ENCODE assay signal across 2 cellular contexts in genomic region chr14:21528381-21529348, GRCh38.
TF ChIP-seq lines count a peak whose summit lies in the region.

No MANE protein-coding gene starts in this region.

TF ChIP-seq in IMR-90, 13 proteins besides CTCF, POLR2A, EP300 and RAD21:
- TF ChIP-seq RCOR1 (IDR thresholded peaks at IDR 0.05; ENCODE audit: insufficient replicate concordance, low read length), result no peak
- no peak for TF ChIP-seq ELK1 (IDR thresholded peaks at IDR 0.05; ENCODE audit: borderline replicate concordance, low read depth, low read length)
- TF ChIP-seq NFE2L2 (IDR thresholded peaks at IDR 0.05; ENCODE audit: low read depth, low read length), result no peak
- no peak for TF ChIP-seq MXI1 (IDR thresholded peaks at IDR 0.05; ENCODE audit: borderline replicate concordance, low read depth, low read length)
- no peak for TF ChIP-seq CEBPB (IDR thresholded peaks at IDR 0.05; ENCODE audit: low read depth, low read length)
- no peak for TF ChIP-seq MAFK (IDR thresholded peaks at IDR 0.05; ENCODE audit: low read depth, low read length)
- TF ChIP-seq MAZ (IDR thresholded peaks at IDR 0.05; ENCODE audit: borderline replicate concordance, low read depth, low read length), result no peak
- TF ChIP-seq CHD1 (IDR thresholded peaks at IDR 0.05; ENCODE audit: low read depth, low read length), result no peak
- no peak for TF ChIP-seq RFX5 (IDR thresholded peaks at IDR 0.05; ENCODE audit: low read depth, low read length)
- TF ChIP-seq USF2 (IDR thresholded peaks at IDR 0.05; ENCODE audit: low read depth, low read length), result no peak
- TF ChIP-seq SMC3 (IDR thresholded peaks at IDR 0.05; ENCODE audit: low read depth, low read length), result no peak

TF ChIP-seq in K562, 482 proteins besides CTCF, POLR2A, EP300 and RAD21 (continues in another document):
- TF ChIP-seq, protein P1, sequence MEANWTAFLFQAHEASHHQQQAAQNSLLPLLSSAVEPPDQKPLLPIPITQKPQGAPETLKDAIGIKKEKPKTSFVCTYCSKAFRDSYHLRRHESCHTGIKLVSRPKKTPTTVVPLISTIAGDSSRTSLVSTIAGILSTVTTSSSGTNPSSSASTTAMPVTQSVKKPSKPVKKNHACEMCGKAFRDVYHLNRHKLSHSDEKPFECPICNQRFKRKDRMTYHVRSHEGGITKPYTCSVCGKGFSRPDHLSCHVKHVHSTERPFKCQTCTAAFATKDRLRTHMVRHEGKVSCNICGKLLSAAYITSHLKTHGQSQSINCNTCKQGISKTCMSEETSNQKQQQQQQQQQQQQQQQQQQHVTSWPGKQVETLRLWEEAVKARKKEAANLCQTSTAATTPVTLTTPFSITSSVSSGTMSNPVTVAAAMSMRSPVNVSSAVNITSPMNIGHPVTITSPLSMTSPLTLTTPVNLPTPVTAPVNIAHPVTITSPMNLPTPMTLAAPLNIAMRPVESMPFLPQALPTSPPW (CRISPR knock-in tag; IDR thresholded peaks at IDR 0.05), result peak; percentile 69
- TF ChIP-seq ARHGAP35 (IDR thresholded peaks at IDR 0.05; ENCODE audit: partially characterized antibody), result no peak
- peak; percentile 39; the same call in 1 of the 2 replicates for TF ChIP-seq ZNF316 (IDR thresholded peaks at IDR 0.05)
- no peak for TF ChIP-seq KLF13 (tag; IDR thresholded peaks at IDR 0.05; ENCODE audit: borderline replicate concordance, low read depth)
- peak; percentile 77 for TF ChIP-seq PRDM10 (IDR thresholded peaks at IDR 0.05; ENCODE audit: partially characterized antibody)
- TF ChIP-seq TBL1XR1 (IDR thresholded peaks at IDR 0.05; ENCODE audit: low read length in 2 of 2), result peak in 1 of 2 experiments; percentile 25; a peak in 1 of 4 replicates
- no peak for TF ChIP-seq CEBPG (CRISPR knock-in tag; IDR thresholded peaks at IDR 0.05)
- TF ChIP-seq CEBPG (tag; conservative IDR thresholded peaks at IDR 0.05 in 1 of 2, IDR thresholded peaks at IDR 0.05 in 1 of 2), result peak in 1 of 2 experiments; percentile 12; a peak in 1 of 4 replicates
- no peak for TF ChIP-seq NR4A1 (CRISPR knock-in tag; IDR thresholded peaks at IDR 0.05)
- no peak for TF ChIP-seq NR4A1 (tag; IDR thresholded peaks at IDR 0.05)
- TF ChIP-seq, protein P2, sequence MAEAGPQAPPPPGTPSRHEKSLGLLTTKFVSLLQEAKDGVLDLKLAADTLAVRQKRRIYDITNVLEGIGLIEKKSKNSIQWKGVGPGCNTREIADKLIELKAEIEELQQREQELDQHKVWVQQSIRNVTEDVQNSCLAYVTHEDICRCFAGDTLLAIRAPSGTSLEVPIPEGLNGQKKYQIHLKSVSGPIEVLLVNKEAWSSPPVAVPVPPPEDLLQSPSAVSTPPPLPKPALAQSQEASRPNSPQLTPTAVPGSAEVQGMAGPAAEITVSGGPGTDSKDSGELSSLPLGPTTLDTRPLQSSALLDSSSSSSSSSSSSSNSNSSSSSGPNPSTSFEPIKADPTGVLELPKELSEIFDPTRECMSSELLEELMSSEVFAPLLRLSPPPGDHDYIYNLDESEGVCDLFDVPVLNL (CRISPR knock-in tag; IDR thresholded peaks at IDR 0.05; ENCODE audit: low read depth), result no peak
- no peak for TF ChIP-seq ZNF518B (CRISPR knock-in tag; IDR thresholded peaks at IDR 0.05)
- TF ChIP-seq MAX (CRISPR knock-in tag; IDR thresholded peaks at IDR 0.05), result no peak
- no peak for TF ChIP-seq SETDB1 (IDR thresholded peaks at IDR 0.05; ENCODE audit: low read length)
- peak; percentile 44; the same call in 1 of the 2 replicates for TF ChIP-seq ZFX (CRISPR knock-in tag; IDR thresholded peaks at IDR 0.05)
- no peak for TF ChIP-seq ZNF280B (CRISPR knock-in tag; IDR thresholded peaks at IDR 0.05)
- TF ChIP-seq, protein P3, sequence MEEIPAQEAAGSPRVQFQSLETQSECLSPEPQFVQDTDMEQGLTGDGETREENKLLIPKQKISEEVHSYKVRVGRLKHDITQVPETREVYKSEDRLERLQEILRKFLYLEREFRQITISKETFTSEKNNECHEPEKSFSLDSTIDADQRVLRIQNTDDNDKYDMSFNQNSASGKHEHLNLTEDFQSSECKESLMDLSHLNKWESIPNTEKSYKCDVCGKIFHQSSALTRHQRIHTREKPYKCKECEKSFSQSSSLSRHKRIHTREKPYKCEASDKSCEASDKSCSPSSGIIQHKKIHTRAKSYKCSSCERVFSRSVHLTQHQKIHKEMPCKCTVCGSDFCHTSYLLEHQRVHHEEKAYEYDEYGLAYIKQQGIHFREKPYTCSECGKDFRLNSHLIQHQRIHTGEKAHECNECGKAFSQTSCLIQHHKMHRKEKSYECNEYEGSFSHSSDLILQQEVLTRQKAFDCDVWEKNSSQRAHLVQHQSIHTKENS (CRISPR knock-in tag; IDR thresholded peaks at IDR 0.05), result no peak
- no peak for TF ChIP-seq EWSR1 (IDR thresholded peaks at IDR 0.05; ENCODE audit: borderline replicate concordance, low read depth, partially characterized antibody)
- peak; percentile 20; the same call in 1 of the 2 replicates for TF ChIP-seq POLR2AphosphoS5 (IDR thresholded peaks at IDR 0.05; ENCODE audit: control insufficient read depth, insufficient read depth, low read depth, low read length)
- TF ChIP-seq ETV1 (tag; conservative IDR thresholded peaks at IDR 0.05; ENCODE audit: low read depth), result 0 out of 2 replicates have a peak, but pooled peaks have one; percentile 18
- TF ChIP-seq, protein P4, sequence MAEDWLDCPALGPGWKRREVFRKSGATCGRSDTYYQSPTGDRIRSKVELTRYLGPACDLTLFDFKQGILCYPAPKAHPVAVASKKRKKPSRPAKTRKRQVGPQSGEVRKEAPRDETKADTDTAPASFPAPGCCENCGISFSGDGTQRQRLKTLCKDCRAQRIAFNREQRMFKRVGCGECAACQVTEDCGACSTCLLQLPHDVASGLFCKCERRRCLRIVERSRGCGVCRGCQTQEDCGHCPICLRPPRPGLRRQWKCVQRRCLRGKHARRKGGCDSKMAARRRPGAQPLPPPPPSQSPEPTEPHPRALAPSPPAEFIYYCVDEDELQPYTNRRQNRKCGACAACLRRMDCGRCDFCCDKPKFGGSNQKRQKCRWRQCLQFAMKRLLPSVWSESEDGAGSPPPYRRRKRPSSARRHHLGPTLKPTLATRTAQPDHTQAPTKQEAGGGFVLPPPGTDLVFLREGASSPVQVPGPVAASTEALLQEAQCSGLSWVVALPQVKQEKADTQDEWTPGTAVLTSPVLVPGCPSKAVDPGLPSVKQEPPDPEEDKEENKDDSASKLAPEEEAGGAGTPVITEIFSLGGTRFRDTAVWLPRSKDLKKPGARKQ (CRISPR knock-in tag; IDR thresholded peaks at IDR 0.05), result no peak
- TF ChIP-seq MEF2A (IDR thresholded peaks at IDR 0.05; ENCODE audit: control insufficient read depth, low read depth, low read length), result peak; percentile 94
- no peak for TF ChIP-seq ZNF780A (CRISPR knock-in tag; IDR thresholded peaks at IDR 0.05)
- TF ChIP-seq CREM (IDR thresholded peaks at IDR 0.05; ENCODE audit: low read depth), result peak; percentile 51
- TF ChIP-seq CEBPZ (IDR thresholded peaks at IDR 0.05; ENCODE audit: borderline replicate concordance, low read depth, low read length), result no peak
- no peak for TF ChIP-seq ZNF764 (CRISPR knock-in tag; IDR thresholded peaks at IDR 0.05; ENCODE audit: low read depth)
